ENCODE assay signal across 1 cellular context in the genomic region with DNA sequence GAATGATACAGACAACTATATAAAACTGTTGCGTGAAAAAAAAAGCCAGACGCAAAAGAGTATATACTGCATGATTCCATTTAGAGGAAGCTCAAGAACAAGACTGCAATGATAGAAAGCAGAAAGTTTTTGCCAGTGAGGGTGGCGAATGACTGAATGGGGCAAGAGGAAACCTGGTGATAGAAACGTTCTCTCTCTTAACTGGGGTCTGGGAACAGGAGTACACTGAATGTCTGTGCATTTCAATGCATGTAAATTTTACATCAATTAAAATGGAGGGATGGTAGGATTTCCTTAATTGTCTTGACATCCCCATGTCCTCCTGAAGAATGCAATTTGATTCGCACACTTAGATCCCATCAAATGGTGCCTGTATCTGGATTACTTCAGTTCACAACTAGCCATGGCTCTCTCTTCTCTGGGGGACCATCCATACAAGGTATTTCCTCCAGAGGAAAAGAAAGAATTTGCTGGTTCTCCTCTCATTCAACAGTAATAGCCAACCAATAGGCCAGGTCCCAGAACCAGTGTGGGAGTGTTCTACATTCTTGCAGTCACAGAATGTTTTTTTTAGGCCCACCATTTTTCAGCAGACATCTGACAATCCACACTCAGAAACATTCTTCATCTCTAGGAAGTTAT.
TF ChIP-seq lines count a peak whose summit lies in the region.

No MANE protein-coding gene starts in this region.

TF ChIP-seq in IMR-90, 13 proteins besides CTCF, POLR2A, EP300 and RAD21:
- TF ChIP-seq CEBPB (IDR thresholded peaks at IDR 0.05; ENCODE audit: low read depth, low read length) = no peak
